16 cellular contexts compared by ENCODE assay signal in genomic region chr4:101332424-101332823, GRCh38. TPM values are rescaled to one million over a fixed set of nuclear protein-coding genes. Genes with fewer than 3 reads are reported as not detected.
DNase-seq lines count a peak whose midpoint lies in the region; ATAC-seq, FAIRE-seq and TF ChIP-seq lines count a peak whose summit lies in the region.
"Had no signal": no experiment of that assay in that cellular context is flagged by ENCODE, and none has a peak within 500 bp of the region (broad histone marks: within the 10 kb centered on the region; RNA-seq: fewer than 3 reads in every experiment).

No MANE protein-coding gene starts in this region.

- SMC1A ChIA-PET in GM12878 (lab: Charles Lee; ENCODE audit: uncharacterized antibody, unreplicated experiment), result interaction anchor here (0.8 kb wide), 1 partner anchor 86 kb away, joined by 3 read pairs; no protein-coding TSS in a partner anchor

- no peak for TF ChIP-seq EP300 in GM12878 (IDR thresholded peaks at IDR 0.05; ENCODE audit: borderline replicate concordance in 1 of 2, control insufficient read depth in 1 of 2, low read depth in 2 of 2, low read length in 2 of 2)

- no peak overlapping the region for H3K4ac ChIP-seq in IMR-90 (ENCODE audit: low read depth, low read length)

- H3K4me3 ChIP-seq in cardiac muscle cell (no peak overlapping the region), heart left ventricle (no peak overlapping the region), IMR-90 (ENCODE audit: insufficient read depth, low read depth, low read length) (no peak overlapping the region), GM12878 (no peak overlapping the region)
- H3K4me3 ChIP-seq: SJSA1 had no signal

- peak; percentile 7 to 25 for DNase-seq in cardiac muscle cell (ENCODE audit: low read depth in 1 of 2, low spot score in 1 of 2)
- no peak for DNase-seq in heart left ventricle
- DNase-seq in IMR-90, result peak; percentile 18
- DNase-seq in GM12878 (ENCODE audit: low read depth, low spot score), result no peak
- no peak for DNase-seq in DMS 273 treated with DMSO at 0.1 percent for 48 hours (lab: John Stamatoyannopoulos, UW)
- DNase-seq in activated naive CD4-positive, alpha-beta T cell (lab: John Stamatoyannopoulos, UW), result no peak
- DNase-seq: CD8-positive, alpha-beta memory T cell; NCI-H1417; NCI-H187; NCI-H446; NCI-H526; SW 1271 had no signal

- no peak overlapping the region for H3K56ac ChIP-seq in IMR-90 (ENCODE audit: extremely low read depth, insufficient read depth, low read length)

- TF ChIP-seq RAD21 in IMR-90 (IDR thresholded peaks at IDR 0.05; ENCODE audit: low read length) (no peak), GM12878 (IDR thresholded peaks at IDR 0.05; ENCODE audit: insufficient read depth, low read depth, low read length) (no peak)

- H3K9me1 ChIP-seq in IMR-90 (ENCODE audit: insufficient read depth, low read length), result no peaks in the 10 kb centered on the region; the same call in 1 of the 2 replicates

- TF ChIP-seq POLR2A in heart left ventricle (IDR thresholded peaks at IDR 0.05) (no peak), IMR-90 (IDR thresholded peaks at IDR 0.05; ENCODE audit: low read depth, low read length) (no peak), GM12878 (IDR thresholded peaks at IDR 0.05; ENCODE audit: low read depth, low read length) (no peak)

- H3K79me2 ChIP-seq in GM12878 (ENCODE audit: control insufficient read depth, insufficient read depth, low read length), result no peaks in the 10 kb centered on the region; the same call in 1 of the 2 replicates

- no peak for FAIRE-seq in GM12878 (lab: Jason Lieb, UNC)
- FAIRE-seq: RCC 7860 had no signal

- no peak overlapping the region for H3K18ac ChIP-seq in IMR-90 (ENCODE audit: low read depth, low read length)

- TF ChIP-seq CTCF in cardiac muscle cell (IDR thresholded peaks at IDR 0.05; ENCODE audit: low read depth, low read length) (no peak), heart left ventricle (IDR thresholded peaks at IDR 0.05) (no peak), IMR-90 (conservative IDR thresholded peaks at IDR 0.05; ENCODE audit: low read depth, low read length) (no peak), GM12878 (IDR thresholded peaks at IDR 0.05 in 2 of 3, conservative IDR thresholded peaks at IDR 0.05 in 1 of 3; ENCODE audit: control insufficient read depth in 2 of 3, extremely low read depth in 1 of 3, insufficient read depth in 1 of 3, low read depth in 3 of 3, low read length in 3 of 3) (no peak)

- H2AFZ ChIP-seq in IMR-90 (replicated peaks; ENCODE audit: low read length, poor library complexity), result no peak overlapping the region
- H2AFZ ChIP-seq in GM12878 (ENCODE audit: control insufficient read depth, low read depth, low read length), result no peak overlapping the region

- no peak overlapping the region for H3K23ac ChIP-seq in IMR-90 (ENCODE audit: low read depth, low read length)

- H2BK5ac ChIP-seq in IMR-90 (ENCODE audit: low read depth, low read length, poor library complexity, severe bottlenecking), result no peak overlapping the region

- dilution Hi-C loops in IMR-90 (cut with HindIII; ENCODE audit: low sequenced_read_pairs, unreplicated experiment), result no loop called here

- peaks cover 28% of the 10 kb centered on the region; the same call in 1 of the 2 replicates for H4K20me1 ChIP-seq in IMR-90 (ENCODE audit: insufficient read depth, low read length)
- H4K20me1 ChIP-seq in GM12878 (ENCODE audit: control insufficient read depth, insufficient read depth), result no peaks in the 10 kb centered on the region; the same call in 1 of the 2 replicates

- H2BK120ac ChIP-seq in IMR-90 (ENCODE audit: low read depth, low read length), result no peak overlapping the region

- intact Hi-C loops in heart left ventricle (cut with DNase I), result no loop called here
- intact Hi-C loops in IMR-90 (cut with micrococcal nuclease), result no loop called here
- intact Hi-C loops in GM12878 (cut with micrococcal nuclease; ENCODE audit: unreplicated experiment), result no loop called here

- no peaks in the 10 kb centered on the region for H3K36me3 ChIP-seq in cardiac muscle cell
- H3K36me3 ChIP-seq in heart left ventricle, result no peaks in the 10 kb centered on the region
- H3K36me3 ChIP-seq in IMR-90 (ENCODE audit: control insufficient read depth, insufficient read depth, low read length), result no peaks in the 10 kb centered on the region
- H3K36me3 ChIP-seq in GM12878 (ENCODE audit: control insufficient read depth in 2 of 2, insufficient read depth in 2 of 2, low read length in 1 of 2), result no peaks in the 10 kb centered on the region
- H3K36me3 ChIP-seq: SJSA1 had no signal

- H3K4me1 ChIP-seq in cardiac muscle cell (ENCODE audit: low read depth), result peaks cover 6% of the 10 kb centered on the region
- peaks cover 0 to 53% (median 23%) of the 10 kb centered on the region in 12 donors for H3K4me1 ChIP-seq in heart left ventricle
- no peaks in the 10 kb centered on the region for H3K4me1 ChIP-seq in IMR-90 (ENCODE audit: control insufficient read depth, insufficient read depth, low read length)
- peaks cover 14% of the 10 kb centered on the region for H3K4me1 ChIP-seq in GM12878 (ENCODE audit: control insufficient read depth, insufficient read depth, low read length)
- H3K4me1 ChIP-seq: SJSA1 had no signal

- no peak overlapping the region for H4K5ac ChIP-seq in IMR-90 (ENCODE audit: low read depth, low read length)

- no peak overlapping the region for H3K27ac ChIP-seq in cardiac muscle cell
- no peak overlapping the region for H3K27ac ChIP-seq in heart left ventricle
- H3K27ac ChIP-seq in IMR-90 (ENCODE audit: insufficient read depth, low read length), result no peak overlapping the region
- H3K27ac ChIP-seq in GM12878 (ENCODE audit: control insufficient read depth, insufficient read depth), result no peak overlapping the region
- H3K27ac ChIP-seq: SJSA1 had no signal

- no peak overlapping the region for H4K91ac ChIP-seq in IMR-90 (ENCODE audit: insufficient read depth, low read depth, low read length)

- H3K14ac ChIP-seq in IMR-90 (replicated peaks; ENCODE audit: low read depth, low read length), result no peak overlapping the region

- no peak overlapping the region for H2BK15ac ChIP-seq in IMR-90 (ENCODE audit: low read depth, low read length)

- CTCF ChIA-PET in IMR-90 (lab: Yijun Ruan, JAX), result no interaction called here
- CTCF ChIA-PET in GM12878 (lab: Yijun Ruan, JAX), result interaction anchor here (0.6 kb wide), 1 partner anchor 59 kb away, joined by 3 read pairs; no protein-coding TSS in a partner anchor

- H4K8ac ChIP-seq in IMR-90 (ENCODE audit: low read depth in 2 of 2, low read length in 2 of 2), result no peak overlapping the region

- no TSS peak for BruUV-seq in IMR-90 (replicated peaks; lab: Mats Ljungman, UMichigan)
- BruUV-seq in GM12878 (replicated peaks; lab: Mats Ljungman, UMichigan), result no TSS peak

- H3K79me1 ChIP-seq in IMR-90 (ENCODE audit: low read depth in 1 of 2, low read length in 2 of 2), result peaks cover 31 to 69% of the 10 kb centered on the region in 2 experiments

- ATAC-seq in heart left ventricle (no peak), IMR-90 (ENCODE audit: low read depth) (no peak), GM12878 (no peak), HG02870 (IDR thresholded peaks at IDR 0.05; ENCODE audit: unreplicated experiment) (no peak)
- ATAC-seq: Right ventricle myocardium inferior had no signal

- no peak overlapping the region for H2AK9ac ChIP-seq in IMR-90 (replicated peaks; ENCODE audit: low read depth, low read length, poor library complexity)

- no peak overlapping the region for H3K9ac ChIP-seq in IMR-90 (ENCODE audit: low read depth, low read length)
- H3K9ac ChIP-seq in GM12878 (ENCODE audit: control insufficient read depth, insufficient read depth, low read length), result no peak overlapping the region

- 89 to 92% (median 90%) methylated on average over 4 of the region's 4 CpGs for WGBS in heart left ventricle, 4 donors
- WGBS in IMR-90 (ENCODE audit: extremely low coverage in 2 of 2, insufficient read length in 1 of 2), 2 experiments, result no CpG with 5 or more reads among the region's 4 CpGs
- 70% methylated on average over 4 of the region's 4 CpGs for WGBS in GM12878 (ENCODE audit: insufficient coverage, insufficient replicate concordance, low lambda C conversion rate, missing lambda C conversion rate)

- H2BK20ac ChIP-seq in IMR-90 (ENCODE audit: low read depth, low read length), result no peak overlapping the region

- H3K4me2 ChIP-seq in IMR-90 (ENCODE audit: low read depth, low read length) (no peak overlapping the region), GM12878 (ENCODE audit: control insufficient read depth, insufficient read depth) (no peak overlapping the region)

- no peak overlapping the region for H2AK5ac ChIP-seq in IMR-90 (ENCODE audit: low read depth, low read length)

- RAD21 ChIA-PET in GM12878 (lab: Charles Lee; ENCODE audit: unreplicated experiment), result no interaction called here

- H3K27me3 ChIP-seq in cardiac muscle cell (no peaks in the 10 kb centered on the region), heart left ventricle (no peaks in the 10 kb centered on the region), IMR-90 (ENCODE audit: control insufficient read depth, insufficient read depth, low read length) (no peaks in the 10 kb centered on the region), GM12878 (replicated peaks in 1 of 2; ENCODE audit: control insufficient read depth in 2 of 2, insufficient read depth in 2 of 2, low read length in 1 of 2) (no peaks in the 10 kb centered on the region)
- H3K27me3 ChIP-seq: SJSA1 had no signal

- H3K9me3 ChIP-seq in cardiac muscle cell (ENCODE audit: low read depth), result no peaks in the 10 kb centered on the region
- no peaks in the 10 kb centered on the region for H3K9me3 ChIP-seq in heart left ventricle
- no peaks in the 10 kb centered on the region for H3K9me3 ChIP-seq in IMR-90 (ENCODE audit: control insufficient read depth, insufficient read depth, low read length)
- no peaks in the 10 kb centered on the region for H3K9me3 ChIP-seq in GM12878 (replicated peaks; ENCODE audit: control insufficient read depth, insufficient read depth, low read length)
- H3K9me3 ChIP-seq: SJSA1 had no signal

- in situ Hi-C loops in IMR-90 (cut with MboI; ENCODE audit: low sequenced_read_pairs) (no loop called here), GM12878 (cut with MboI) (loop anchor here (10.0 kb wide), 1 partner anchor 318 kb away; no protein-coding TSS in a partner anchor)

- POLR2A ChIA-PET in IMR-90 (lab: Charles Lee; ENCODE audit: unreplicated experiment), result no interaction called here
- POLR2A ChIA-PET in GM12878 (lab: Charles Lee), result interaction anchor here (0.6 to 0.8 kb wide), 2 partner anchors 10 to 12 kb away, joined by 3 read pairs; no protein-coding TSS in a partner anchor

RNA-seq across cellular contexts. Expression of gene PPP3CA, which starts 14.9 kb away (rescaled TPM):
- total RNA-seq in cardiac muscle cell (18.8 and 21.3 TPM in 2 replicates), heart left ventricle (10 to 100 TPM; 11.0 to 32.5 (median 22.9) TPM), IMR-90 (2012; rRNA removed) (48.6 and 52.5 TPM in 2 replicates), GM12878 (2014; rRNA removed) (0.85 and 0.87 TPM in 2 replicates), GM12878 (2014; rRNA removed; fragmentation: Illumina TruSeq; extraction: Trizol) (0.98 and 2.0 TPM in 2 replicates), GM12878 (2021) (1.4 and 2.1 TPM in 2 replicates)
- polyA plus RNA-seq in cardiac muscle cell (8.2 and 10.6 TPM in 2 replicates), heart left ventricle (10 to 100 TPM in 1 of 2 donors, 1 to 10 TPM in 1; 5.9 to 11.0 TPM), IMR-90 (2012; rRNA removed) (11.4 and 14.5 TPM in 2 replicates), GM12878 (2011; rRNA removed) (9.0 and 9.8 TPM in 2 replicates), GM12878 (2014; fragmentation: Illumina TruSeq; extraction: Trizol) (1.0 and 2.0 TPM in 2 replicates), GM12878 (2014; fragmentation: Nextera tagmentation; extraction: Ambion mirVana) (under 1 TPM; 0.60 to 0.75 TPM), GM12878 (2014; rRNA removed) (0.33 and 0.58 TPM in 2 replicates), GM12878 (2016; fragmentation: Nextera tagmentation; extraction: Ambion mirVana) (1 to 10 TPM; 1.1 to 1.2 TPM)
- 3.9 and 4.6 TPM in 2 replicates for polyA plus RNA-seq in IMR-90 (2012; cell fraction: cytosol; rRNA removed)
- 2.2 and 8.0 TPM in 2 replicates for polyA plus RNA-seq in IMR-90 (2012; cell fraction: nucleus; rRNA removed; ENCODE audit: low replicate concordance)
- total RNA-seq in GM12878 (2013; cell fraction: nucleolus; rRNA removed), result 1.9 and 2.2 TPM in 2 replicates
- 2.8 TPM for polyA plus RNA-seq in GM12878 (2011; ENCODE audit: low read depth)
- 3.2 and 4.2 TPM in 2 replicates for polyA plus RNA-seq in GM12878 (2011; cell fraction: cytosol; rRNA removed)
- 3.6 and 5.0 TPM in 2 replicates for polyA plus RNA-seq in GM12878 (2011; cell fraction: nucleus; rRNA removed)
- polyA plus RNA-seq in GM12878 (2012), result 4.8 and 5.0 TPM in 2 replicates
- 13.2 and 19.0 TPM in 2 replicates for polyA minus RNA-seq in GM12878 (2011; rRNA and poly(A)+ RNA removed)
- 6.4 and 10.1 TPM in 2 replicates for polyA minus RNA-seq in GM12878 (2011; cell fraction: cytosol; rRNA and poly(A)+ RNA removed)
- 8.5 and 14.0 TPM in 2 replicates for polyA minus RNA-seq in GM12878 (2011; cell fraction: nucleus; rRNA and poly(A)+ RNA removed)

Comparison
In these comparisons a context has a peak if more than half of its experiments do, and no peak if none do; other contexts are left out.
1. DNase-seq: peak in cardiac muscle cell (2 of 2) and IMR-90 (single experiment); none in heart left ventricle (0 of 5), GM12878 (single experiment), DMS 273 treated with DMSO at 0.1 percent for 48 hours (single experiment) and activated naive CD4-positive, alpha-beta T cell (0 of 4).